ENCODE assay signal across 8 cellular contexts in genomic region chrX:77900688-77901087, GRCh38. TPM values are rescaled to one million over a fixed set of nuclear protein-coding genes. Genes with fewer than 3 reads are reported as not detected.
DNase-seq lines count a peak whose midpoint lies in the region; ATAC-seq and TF ChIP-seq lines count a peak whose summit lies in the region.

No MANE protein-coding gene starts in this region.

- TF ChIP-seq POLR2A in erythroblast (IDR thresholded peaks at IDR 0.05; ENCODE audit: low read length) (no peak), sigmoid colon (IDR thresholded peaks at IDR 0.05) (no peak), lower leg skin (IDR thresholded peaks at IDR 0.05) (no peak)

- H3K27ac ChIP-seq in sigmoid colon: peak overlapping the region; percentile 78 to 90 (median 88)

- TF ChIP-seq CTCF in sigmoid colon (IDR thresholded peaks at IDR 0.05): no peak
- TF ChIP-seq CTCF in lower leg skin (IDR thresholded peaks at IDR 0.05): no peak

- H3K4me1 ChIP-seq in sigmoid colon: peaks cover 0 to 13% (median 0%) of the 10 kb centered on the region in 4 donors

- ATAC-seq in GM21576 (IDR thresholded peaks at IDR 0.05; ENCODE audit: unreplicated experiment) (no peak), GM18873 (IDR thresholded peaks at IDR 0.05; ENCODE audit: low FRiP score, unreplicated experiment) (no peak)

- no peaks in the 10 kb centered on the region for H3K27me3 ChIP-seq in H7 (ENCODE audit: control insufficient read depth, insufficient read depth, low read length)
- no peaks in the 10 kb centered on the region for H3K27me3 ChIP-seq in sigmoid colon

- H3K9me3 ChIP-seq in sigmoid colon: no peaks in the 10 kb centered on the region

- DNase-seq in H7: no peak
- peak; percentile 14 for DNase-seq in SIG-M5 (lab: John Stamatoyannopoulos, UW)
- peak; percentile 27 to 54 for DNase-seq in erythroblast (lab: John Stamatoyannopoulos, UW)
- no peak for DNase-seq in sigmoid colon
- no peak for DNase-seq in lower leg skin (ENCODE audit: low spot score in 2 of 2)
- DNase-seq in head of caudate nucleus: no peak

- intact Hi-C loops in sigmoid colon (cut with DNase I): no loop called here
- intact Hi-C loops in lower leg skin (cut with DNase I; ENCODE audit: low total_unique reads): no loop called here
- intact Hi-C loops in head of caudate nucleus (cut with DNase I): loop anchor here (10.0 kb wide), 2 partner anchors 124 to 376 kb away; no protein-coding TSS in a partner anchor

- 13 to 65% methylated on average over 1 of the region's 1 CpG for WGBS in sigmoid colon, 2 donors
- WGBS in lower leg skin, 2 donors: 82 to 100% methylated on average over 1 of the region's 1 CpG

- H3K4me3 ChIP-seq in H7 (ENCODE audit: insufficient read depth, low read depth, low read length) (peak overlapping the region; percentile 64; the same call in 1 of the 2 replicates), sigmoid colon (peak overlapping the region; percentile 46 to 61 (median 53)), lower leg skin (ENCODE audit: low read depth, poor library complexity, severe bottlenecking) (no peak overlapping the region)

- no peak for TF ChIP-seq EP300 in sigmoid colon (IDR thresholded peaks at IDR 0.05)

- H3K36me3 ChIP-seq in H7 (replicated peaks; ENCODE audit: control insufficient read depth, insufficient read depth, low read length): peaks cover 2% of the 10 kb centered on the region
- H3K36me3 ChIP-seq in sigmoid colon: peaks cover 0 to 26% (median 0%) of the 10 kb centered on the region in 4 donors

RNA-seq across cellular contexts. Expression of gene COX7B, which starts 1.4 kb away (rescaled TPM):
- 220 and 313 TPM in 2 replicates for total RNA-seq in H7 (2014; rRNA removed; shearing (Covaris generic))
- total RNA-seq in sigmoid colon (1,000 to 10,000 TPM in 1 of 4 donors, 100 to 1,000 TPM in 3; 503 to 1,011 (median 854) TPM), lower leg skin (100 to 1,000 TPM; 199 to 282 (median 248) TPM)
- polyA plus RNA-seq in sigmoid colon: 1,000 to 10,000 TPM; 1,083 to 2,795 (median 1,747) TPM

RNA-seq across cellular contexts. Expression of gene MAGT1, which starts 5.5 kb away (rescaled TPM):
- 39.5 and 44.8 TPM in 2 replicates for total RNA-seq in H7 (2014; rRNA removed; shearing (Covaris generic))
- total RNA-seq in sigmoid colon (10 to 100 TPM; 26.0 to 29.5 (median 27.0) TPM), lower leg skin (10 to 100 TPM; 20.5 to 52.8 (median 34.4) TPM)
- polyA plus RNA-seq in sigmoid colon: 10 to 100 TPM in 2 of 3 donors, 1 to 10 TPM in 1; 4.8 to 29.4 (median 11.3) TPM

RNA-seq across cellular contexts. Expression of gene ATP7A, which starts 9.8 kb away (rescaled TPM):
- total RNA-seq in H7 (2014; rRNA removed; shearing (Covaris generic)): 2.1 and 2.5 TPM in 2 replicates
- 10 to 100 TPM in 2 of 4 donors, 1 to 10 TPM in 2; 9.0 to 10.5 (median 10.1) TPM for total RNA-seq in sigmoid colon
- polyA plus RNA-seq in sigmoid colon: 1 to 10 TPM in 1 of 3 donors, under 1 TPM in 2; 0.46 to 2.6 (median 0.60) TPM
- 10 to 100 TPM; 20.9 to 37.6 (median 28.5) TPM for total RNA-seq in lower leg skin

Comparison
In these comparisons a context has a peak if more than half of its experiments do, and no peak if none do; other contexts are left out.
1. DNase-seq: peak in SIG-M5 (single experiment) and erythroblast (2 of 2); none in H7 (single experiment), sigmoid colon (single experiment), lower leg skin (0 of 2) and head of caudate nucleus (0 of 42).